Comparison of ENCODE assay signal across 8 cellular contexts in the genomic region with DNA sequence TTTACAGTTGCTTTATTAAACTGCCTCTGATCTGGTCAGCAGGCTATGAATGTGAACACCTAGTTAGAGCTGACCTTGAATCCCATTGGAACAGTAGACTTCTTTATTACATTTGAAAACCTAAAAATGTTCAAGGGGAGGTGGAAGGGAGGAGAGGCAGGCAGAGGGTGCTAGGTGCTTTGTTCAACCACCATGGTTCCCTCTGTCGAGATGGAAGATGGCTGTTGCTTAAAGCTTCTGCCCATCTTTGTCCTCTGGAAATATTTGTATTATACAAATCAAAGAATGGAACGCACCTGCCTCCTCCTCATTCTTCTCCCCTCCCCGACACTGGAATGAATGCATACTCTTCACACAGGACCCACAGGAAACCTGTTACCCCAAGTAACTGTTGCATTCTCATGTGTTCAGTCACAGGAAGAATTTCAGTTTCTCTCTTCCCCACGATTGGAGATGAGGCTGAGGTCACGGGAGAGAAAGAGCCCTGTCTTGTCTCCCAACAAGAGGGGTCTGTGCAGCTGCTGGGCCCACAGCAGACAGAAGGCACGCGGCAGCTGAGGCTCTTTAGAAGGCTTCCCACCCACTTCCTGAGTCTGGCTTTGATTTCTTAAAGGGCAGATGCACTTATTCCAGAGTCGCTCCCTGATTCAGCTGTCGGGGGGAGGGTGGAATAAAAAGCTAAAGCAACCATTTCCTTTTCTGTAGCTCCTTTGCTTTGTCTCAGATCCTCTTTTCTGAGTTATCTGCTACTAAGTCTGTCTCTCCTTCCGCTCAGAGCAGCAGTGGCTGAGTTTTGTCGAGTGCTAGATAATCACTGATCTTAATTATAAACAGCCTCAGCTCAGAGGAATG.
DNase-seq lines count a peak whose midpoint lies in the region; ATAC-seq lines count a peak whose summit lies in the region.

No MANE protein-coding gene starts in this region.

- ATAC-seq in GM18519 (IDR thresholded peaks at IDR 0.05; ENCODE audit: low FRiP score, unreplicated experiment) (peak; percentile 61), HG02642 (IDR thresholded peaks at IDR 0.05; ENCODE audit: poor library complexity, unreplicated experiment) (peak; percentile 71)

- DNase-seq in NOMO-1 (lab: John Stamatoyannopoulos, UW; ENCODE audit: unreplicated experiment in 2 of 2) (peak; percentile 65 to 84), hepatic stellate cell (ENCODE audit: low spot score) (peak; percentile 10), 8988T (no peak), ureter (ENCODE audit: low spot score) (no peak)
- DNase-seq in activated naive CD4-positive, alpha-beta T cell treated with Interleukin-2 at 50 U/mL for 16 hours, result peak; percentile 16
- DNase-seq in stimulated activated CD4-positive, alpha-beta T cell treated with anti-CD3 and anti-CD28 coated beads, Interleukin-1b, Interleukin-23, amount 100 ng/mL, for 48 hours, result peak; percentile 34

Comparison
In these comparisons a context has a peak if more than half of its experiments do, and no peak if none do; other contexts are left out.
1. DNase-seq: peak in NOMO-1 (2 of 2), activated naive CD4-positive, alpha-beta T cell treated with Interleukin-2 at 50 U/mL for 16 hours (single experiment), hepatic stellate cell (single experiment) and stimulated activated CD4-positive, alpha-beta T cell treated with anti-CD3 and anti-CD28 coated beads, Interleukin-1b, Interleukin-23, amount 100 ng/mL, for 48 hours (single experiment); none in 8988T (single experiment) and ureter (single experiment).